Comparison of ENCODE assay signal across 22 cellular contexts in genomic region chr5:159041754-159042153, GRCh38. TPM values are rescaled to one million over a fixed set of nuclear protein-coding genes. Genes with fewer than 3 reads are reported as not detected.
DNase-seq lines count a peak whose midpoint lies in the region; ATAC-seq and TF ChIP-seq lines count a peak whose summit lies in the region.
"Had no signal": no experiment of that assay in that cellular context is flagged by ENCODE, and none has a peak within 500 bp of the region (broad histone marks: within the 10 kb centered on the region; RNA-seq: fewer than 3 reads in every experiment).

No MANE protein-coding gene starts in this region.

- no peak for TF ChIP-seq CTCF in chondrocyte (IDR thresholded peaks at IDR 0.05)
- TF ChIP-seq CTCF in A673 (conservative IDR thresholded peaks at IDR 0.05; ENCODE audit: low read depth, low read length) = no peak

- H3K9me3 ChIP-seq in A673 (ENCODE audit: low read depth, low read length, poor library complexity, severe bottlenecking) = no peaks in the 10 kb centered on the region
- H3K9me3 ChIP-seq: A549, esophagus squamous epithelium, prostate gland had no signal

- H3K36me3 Mint-ChIP-seq in chondrocyte (ENCODE audit: low read depth) = peaks cover 3% of the 10 kb centered on the region
- no peaks in the 10 kb centered on the region for H3K36me3 Mint-ChIP-seq in effector memory CD8-positive, alpha-beta T cell (ENCODE audit: insufficient read depth)
- H3K36me3 Mint-ChIP-seq: activated naive CD4-positive, alpha-beta T cell treated with anti-CD3 and anti-CD28 coated beads, Interleukin-2, amount 10 ng/mL, durations not matched to agents 7 days and 5 days; natural killer cell had no signal

- intact Hi-C loops in A673 (cut with micrococcal nuclease; ENCODE audit: unreplicated experiment) = loop anchor here (10.0 kb wide), 1 partner anchor 347 kb away; no protein-coding TSS in a partner anchor

- H3K27ac Mint-ChIP-seq in chondrocyte (ENCODE audit: unreplicated experiment) = peak overlapping the region; percentile 37
- H3K27ac Mint-ChIP-seq in effector memory CD8-positive, alpha-beta T cell = no peak overlapping the region
- H3K27ac Mint-ChIP-seq: activated naive CD4-positive, alpha-beta T cell treated with anti-CD3 and anti-CD28 coated beads, Interleukin-2, amount 10 ng/mL, durations not matched to agents 7 days and 5 days; natural killer cell had no signal

- peak; percentile 44 for ATAC-seq in GM18907 (IDR thresholded peaks at IDR 0.05; ENCODE audit: unreplicated experiment)
- no peak for ATAC-seq in effector memory CD8-positive, alpha-beta T cell (replicated peaks)
- ATAC-seq: A549, natural killer cell, SK-N-SH treated with all-trans-retinoic acid at 6 μM for 48 hours had no signal

- CTCF ChIA-PET in A673 (lab: Charles Lee) = no interaction called here

- H3K4me3 Mint-ChIP-seq in chondrocyte (ENCODE audit: unreplicated experiment) = no peak overlapping the region
- no peak overlapping the region for H3K4me3 Mint-ChIP-seq in effector memory CD8-positive, alpha-beta T cell
- H3K4me3 Mint-ChIP-seq: activated naive CD4-positive, alpha-beta T cell treated with anti-CD3 and anti-CD28 coated beads, Interleukin-2, amount 10 ng/mL, durations not matched to agents 7 days and 5 days; natural killer cell had no signal

- POLR2A ChIA-PET in A673 (lab: Charles Lee; ENCODE audit: low non-redundant PET) = no interaction called here

- BruUV-seq in A673 (replicated peaks; lab: Mats Ljungman, UMichigan) = no TSS peak

- no peak overlapping the region for H3K4me3 ChIP-seq in A673 (ENCODE audit: low read depth, low read length, poor library complexity, severe bottlenecking)
- H3K4me3 ChIP-seq: A549, esophagus squamous epithelium, lung, prostate gland had no signal

- H3K27me3 ChIP-seq in A673 (replicated peaks; ENCODE audit: insufficient read depth, low read depth, low read length, poor library complexity) = no peaks in the 10 kb centered on the region

- H3K36me3 ChIP-seq in A673 (ENCODE audit: insufficient read depth, low read length, poor library complexity, severe bottlenecking) = no peaks in the 10 kb centered on the region
- H3K36me3 ChIP-seq: esophagus squamous epithelium, prostate gland had no signal

- DNase-seq in AG08395 (ENCODE audit: low spot score) (peak; percentile 27), NAMALWA (ENCODE audit: low spot score) (peak; percentile 54), chondrocyte (ENCODE audit: low spot score) (no peak), A673 (ENCODE audit: low spot score) (no peak), NCI-H2196 (lab: John Stamatoyannopoulos, UW; ENCODE audit: unreplicated experiment) (no peak), NCI-H1092 (lab: John Stamatoyannopoulos, UW) (no peak)
- DNase-seq in effector memory CD8-positive, alpha-beta T cell = no peak
- DNase-seq: activated CD4-positive, alpha-beta T cell treated with anti-CD3 and anti-CD28 coated beads, Interleukin-2, amount 50 U/mL, for 1 hour; activated naive CD4-positive, alpha-beta T cell treated with anti-CD3 and anti-CD28 coated beads, Interleukin-2, amount 10 ng/mL, durations not matched to agents 7 days and 5 days; activated T-cell treated with anti-CD3 and anti-CD28 coated beads for 4 hours; esophagus squamous epithelium; head of caudate nucleus; natural killer cell; NCI-H1694; NCI-H524; stimulated activated naive CD4-positive, alpha-beta T cell had no signal

- peaks cover 61% of the 10 kb centered on the region for H3K4me1 Mint-ChIP-seq in chondrocyte (ENCODE audit: low read depth)
- no peaks in the 10 kb centered on the region for H3K4me1 Mint-ChIP-seq in effector memory CD8-positive, alpha-beta T cell (ENCODE audit: low read depth in 2 of 2)
- H3K4me1 Mint-ChIP-seq: activated naive CD4-positive, alpha-beta T cell treated with anti-CD3 and anti-CD28 coated beads, Interleukin-2, amount 10 ng/mL, durations not matched to agents 7 days and 5 days; natural killer cell had no signal

- no peak overlapping the region for H3K27ac ChIP-seq in A673 (ENCODE audit: low read depth, low read length, poor library complexity, severe bottlenecking)
- H3K27ac ChIP-seq: A549, esophagus squamous epithelium, prostate gland had no signal

- H3K27me3 Mint-ChIP-seq in chondrocyte (ENCODE audit: low read depth) = no peaks in the 10 kb centered on the region
- peaks cover 40 to 45% of the 10 kb centered on the region in 2 donors for H3K27me3 Mint-ChIP-seq in effector memory CD8-positive, alpha-beta T cell

- H3K4me1 ChIP-seq in A673 (ENCODE audit: insufficient read depth, low read length, poor library complexity, severe bottlenecking) = no peaks in the 10 kb centered on the region
- H3K4me1 ChIP-seq: A549, prostate gland had no signal

- H3K9me3 Mint-ChIP-seq in chondrocyte (ENCODE audit: low read depth) = no peaks in the 10 kb centered on the region
- no peaks in the 10 kb centered on the region for H3K9me3 Mint-ChIP-seq in effector memory CD8-positive, alpha-beta T cell
- H3K9me3 Mint-ChIP-seq: activated naive CD4-positive, alpha-beta T cell treated with anti-CD3 and anti-CD28 coated beads, Interleukin-2, amount 10 ng/mL, durations not matched to agents 7 days and 5 days; natural killer cell had no signal

RNA-seq across cellular contexts. Expression of gene EBF1, which starts 58.0 kb away (rescaled TPM):
- 60.9 to 71.5 TPM (median 67.9 TPM) in 3 replicates for total RNA-seq in chondrocyte
- 1.7 and 1.9 TPM in 2 replicates for total RNA-seq in A673 (2021)
- total RNA-seq: bronchial epithelial cell had no signal

Comparison
In these comparisons a context has a peak if more than half of its experiments do, and no peak if none do; other contexts are left out.
1. DNase-seq: peak in AG08395 (single experiment) and NAMALWA (single experiment); none in chondrocyte (single experiment), effector memory CD8-positive, alpha-beta T cell (0 of 3), A673 (single experiment), NCI-H2196 (single experiment) and NCI-H1092 (single experiment).
2. RNA of gene EBF1, which starts 58.0 kb away (total RNA-seq): 60.9 to 71.5 TPM in chondrocyte; 1.7 to 1.9 TPM in A673; every median in the first group is over 10 times any median in the second.